8 cellular contexts compared by ENCODE assay signal in genomic region chr9:124415102-124415851, GRCh38. TPM values are rescaled to one million over a fixed set of nuclear protein-coding genes. Genes with fewer than 3 reads are reported as not detected.
DNase-seq lines count a peak whose midpoint lies in the region; ATAC-seq and TF ChIP-seq lines count a peak whose summit lies in the region.

Gene PSMB7, minus strand, starts transcription at chr9:124415442. Its CDS starts 17 bp downstream, at chr9:124415425.

- H3K27me3 Mint-ChIP-seq in GM23338 (ENCODE audit: insufficient read depth, low read depth, poor library complexity), result peaks cover 8% of the 10 kb centered on the region
- no peaks in the 10 kb centered on the region for H3K27me3 Mint-ChIP-seq in activated T-helper 2 cell treated with anti-CD3 and anti-CD28 coated beads, Interferon-gamma antibody, Interleukin-2, Interleukin-4, amounts not matched to agents 10 μg/mL and 5 μg/mL and 100 μg/mL, durations not matched to agents 14 hours and 24 hours and 36 hours (ENCODE audit: low read depth)
- no peaks in the 10 kb centered on the region for H3K27me3 Mint-ChIP-seq in natural killer cell treated with Interleukin-12 subunit alpha and Interleukin-12 subunit beta and Interleukin-15 and Interleukin-18, amount 100 ng/mL, for 72 hours
- no peaks in the 10 kb centered on the region for H3K27me3 Mint-ChIP-seq in stimulated activated naive CD8-positive, alpha-beta T cell treated with anti-CD3 and anti-CD28 coated beads, Interleukin-15, Interleukin-2, amounts not matched to agents 100 ng/mL and 50 ng/mL, for 24 hours

- DNase-seq in EH (ENCODE audit: low read depth) (peak; percentile 93), GM23338 (ENCODE audit: low spot score) (peak; percentile 100), RWPE1 (ENCODE audit: low spot score) (peak; percentile 99), fibroblast of peridontal ligament (ENCODE audit: extremely low read depth) (peak; percentile 97)
- DNase-seq in activated T-helper 2 cell treated with anti-CD3 and anti-CD28 coated beads, Interferon-gamma antibody, Interleukin-2, Interleukin-4, amounts not matched to agents 10 μg/mL and 5 μg/mL and 100 μg/mL, durations not matched to agents 14 hours and 24 hours and 36 hours (ENCODE audit: low spot score), result peak; percentile 95
- DNase-seq in natural killer cell treated with Interleukin-12 subunit alpha and Interleukin-12 subunit beta and Interleukin-15 and Interleukin-18, amount 100 ng/mL, for 72 hours (ENCODE audit: low spot score), result peak; percentile 95

- peak within 1 kb of the TSS; percentile 90 for H3K4me2 ChIP-seq in GM23338

- H3K4me1 ChIP-seq in GM23338 (ENCODE audit: insufficient read depth), result peaks cover 6% of the 10 kb centered on the region; the same call in 1 of the 2 replicates

- peak within 1 kb of the TSS; percentile 81 for H3K4me3 ChIP-seq in GM23338

- peaks cover 31% of the 10 kb centered on the region for H3K36me3 ChIP-seq in GM23338 (ENCODE audit: insufficient read depth)

- POLR2A ChIA-PET in RWPE1 (lab: Yijun Ruan, JAX; ENCODE audit: low non-redundant PET), result no interaction called here

- no peaks in the 10 kb centered on the region for H3K27me3 ChIP-seq in GM23338 (ENCODE audit: insufficient read depth)

- H3K27ac ChIP-seq in GM23338 (ENCODE audit: low read depth) (peak within 1 kb of the TSS; percentile 34; the same call in 1 of the 2 replicates), RWPE1 (peak within 1 kb of the TSS; percentile 79)

- peak within 1 kb of the TSS; percentile 99 for H3K4me3 Mint-ChIP-seq in GM23338
- H3K4me3 Mint-ChIP-seq in activated T-helper 2 cell treated with anti-CD3 and anti-CD28 coated beads, Interferon-gamma antibody, Interleukin-2, Interleukin-4, amounts not matched to agents 10 μg/mL and 5 μg/mL and 100 μg/mL, durations not matched to agents 14 hours and 24 hours and 36 hours (ENCODE audit: low read depth), result peak within 1 kb of the TSS; percentile 98
- peak within 1 kb of the TSS; percentile 96 for H3K4me3 Mint-ChIP-seq in natural killer cell treated with Interleukin-12 subunit alpha and Interleukin-12 subunit beta and Interleukin-15 and Interleukin-18, amount 100 ng/mL, for 72 hours
- peak within 1 kb of the TSS; percentile 99 for H3K4me3 Mint-ChIP-seq in stimulated activated naive CD8-positive, alpha-beta T cell treated with anti-CD3 and anti-CD28 coated beads, Interleukin-15, Interleukin-2, amounts not matched to agents 100 ng/mL and 50 ng/mL, for 24 hours

- ATAC-seq in GM23338, result peak; percentile 79
- peak; percentile 95 to 98 for ATAC-seq in natural killer cell treated with Interleukin-12 subunit alpha and Interleukin-12 subunit beta and Interleukin-15 and Interleukin-18, amount 100 ng/mL, for 72 hours

- H3F3A ChIP-seq in GM23338 (replicated peaks; ENCODE audit: low read depth), result peaks cover 8% of the 10 kb centered on the region; the same call in 1 of the 2 replicates

- H4K20me1 ChIP-seq in GM23338 (replicated peaks; ENCODE audit: insufficient read depth), result peaks cover 3% of the 10 kb centered on the region; the same call in 1 of the 2 replicates

- intact Hi-C loops in activated T-helper 2 cell treated with anti-CD3 and anti-CD28 coated beads, Interferon-gamma antibody, Interleukin-2, Interleukin-4, amounts not matched to agents 10 μg/mL and 5 μg/mL and 100 μg/mL, durations not matched to agents 14 hours and 24 hours and 36 hours (cut with micrococcal nuclease), result loop anchor here (2.0 to 10.0 kb wide), 3 partner anchors 20 to 527 kb away; partner anchors contain the start of gene GOLGA1

- H3K79me2 ChIP-seq in GM23338 (replicated peaks; ENCODE audit: insufficient read depth), result peaks cover 32% of the 10 kb centered on the region

- H3K27ac Mint-ChIP-seq in GM23338, result peak within 1 kb of the TSS; percentile 100
- H3K27ac Mint-ChIP-seq in activated T-helper 2 cell treated with anti-CD3 and anti-CD28 coated beads, Interferon-gamma antibody, Interleukin-2, Interleukin-4, amounts not matched to agents 10 μg/mL and 5 μg/mL and 100 μg/mL, durations not matched to agents 14 hours and 24 hours and 36 hours, result peak within 1 kb of the TSS; percentile 96
- H3K27ac Mint-ChIP-seq in natural killer cell treated with Interleukin-12 subunit alpha and Interleukin-12 subunit beta and Interleukin-15 and Interleukin-18, amount 100 ng/mL, for 72 hours, result peak within 1 kb of the TSS; percentile 90 to 96
- H3K27ac Mint-ChIP-seq in stimulated activated naive CD8-positive, alpha-beta T cell treated with anti-CD3 and anti-CD28 coated beads, Interleukin-15, Interleukin-2, amounts not matched to agents 100 ng/mL and 50 ng/mL, for 24 hours, result peak within 1 kb of the TSS; percentile 98

- peak within 1 kb of the TSS; percentile 33; the same call in 1 of the 2 replicates for H2AFZ ChIP-seq in GM23338

- H3K4me1 Mint-ChIP-seq in GM23338, result peaks cover 11% of the 10 kb centered on the region
- peaks cover 34% of the 10 kb centered on the region for H3K4me1 Mint-ChIP-seq in activated T-helper 2 cell treated with anti-CD3 and anti-CD28 coated beads, Interferon-gamma antibody, Interleukin-2, Interleukin-4, amounts not matched to agents 10 μg/mL and 5 μg/mL and 100 μg/mL, durations not matched to agents 14 hours and 24 hours and 36 hours (ENCODE audit: low read depth)
- peaks cover 28 to 33% of the 10 kb centered on the region in 2 donors for H3K4me1 Mint-ChIP-seq in natural killer cell treated with Interleukin-12 subunit alpha and Interleukin-12 subunit beta and Interleukin-15 and Interleukin-18, amount 100 ng/mL, for 72 hours (ENCODE audit: low read depth in 2 of 2)
- peaks cover 43% of the 10 kb centered on the region for H3K4me1 Mint-ChIP-seq in stimulated activated naive CD8-positive, alpha-beta T cell treated with anti-CD3 and anti-CD28 coated beads, Interleukin-15, Interleukin-2, amounts not matched to agents 100 ng/mL and 50 ng/mL, for 24 hours (ENCODE audit: low read depth)

- H3K9me3 Mint-ChIP-seq in GM23338, result no peaks in the 10 kb centered on the region
- H3K9me3 Mint-ChIP-seq in activated T-helper 2 cell treated with anti-CD3 and anti-CD28 coated beads, Interferon-gamma antibody, Interleukin-2, Interleukin-4, amounts not matched to agents 10 μg/mL and 5 μg/mL and 100 μg/mL, durations not matched to agents 14 hours and 24 hours and 36 hours, result peaks cover 4% of the 10 kb centered on the region
- no peaks in the 10 kb centered on the region for H3K9me3 Mint-ChIP-seq in natural killer cell treated with Interleukin-12 subunit alpha and Interleukin-12 subunit beta and Interleukin-15 and Interleukin-18, amount 100 ng/mL, for 72 hours
- H3K9me3 Mint-ChIP-seq in stimulated activated naive CD8-positive, alpha-beta T cell treated with anti-CD3 and anti-CD28 coated beads, Interleukin-15, Interleukin-2, amounts not matched to agents 100 ng/mL and 50 ng/mL, for 24 hours, result no peaks in the 10 kb centered on the region

- no peaks in the 10 kb centered on the region for H3K9me2 ChIP-seq in GM23338 (ENCODE audit: insufficient read depth)

- peaks cover 47% of the 10 kb centered on the region for H3K36me3 Mint-ChIP-seq in GM23338 (ENCODE audit: low read depth)
- peaks cover 47% of the 10 kb centered on the region for H3K36me3 Mint-ChIP-seq in activated T-helper 2 cell treated with anti-CD3 and anti-CD28 coated beads, Interferon-gamma antibody, Interleukin-2, Interleukin-4, amounts not matched to agents 10 μg/mL and 5 μg/mL and 100 μg/mL, durations not matched to agents 14 hours and 24 hours and 36 hours (ENCODE audit: low read depth)
- H3K36me3 Mint-ChIP-seq in natural killer cell treated with Interleukin-12 subunit alpha and Interleukin-12 subunit beta and Interleukin-15 and Interleukin-18, amount 100 ng/mL, for 72 hours, result peaks cover 33% of the 10 kb centered on the region
- peaks cover 42% of the 10 kb centered on the region for H3K36me3 Mint-ChIP-seq in stimulated activated naive CD8-positive, alpha-beta T cell treated with anti-CD3 and anti-CD28 coated beads, Interleukin-15, Interleukin-2, amounts not matched to agents 100 ng/mL and 50 ng/mL, for 24 hours (ENCODE audit: low read depth)

- TF ChIP-seq CTCF in GM23338 (conservative IDR thresholded peaks at IDR 0.05; ENCODE audit: low read depth in 2 of 2) (peak; percentile 66 to 78), LNCAP (IDR thresholded peaks at IDR 0.05) (peak; percentile 83), RWPE1 (conservative IDR thresholded peaks at IDR 0.05; ENCODE audit: low read depth) (peak; percentile 96)

- CTCF ChIA-PET in RWPE1 (lab: Yijun Ruan, JAX), result interaction anchor here (0.6 to 2.0 kb wide), 6 partner anchors 10 to 160 kb away, joined by 3 to 10 read pairs (median 4); no protein-coding TSS in a partner anchor

TF ChIP-seq in GM23338, 12 proteins besides CTCF, POLR2A, EP300 and RAD21:
- peak; percentile 85 for TF ChIP-seq ETS1 (IDR thresholded peaks at IDR 0.05)
- TF ChIP-seq ZNF114 (CRISPR knock-in tag; IDR thresholded peaks at IDR 0.05), result 0 out of 2 replicates have a peak, but pooled peaks have one; percentile 61
- TF ChIP-seq POLR2AphosphoS5 (IDR thresholded peaks at IDR 0.05; ENCODE audit: low read depth), result peak; percentile 71
- peak; percentile 79 for TF ChIP-seq CREB1 (CRISPR knock-in tag; IDR thresholded peaks at IDR 0.05; ENCODE audit: low read depth)
- TF ChIP-seq NANOG (IDR thresholded peaks at IDR 0.05; ENCODE audit: borderline replicate concordance), result no peak

RNA-seq across cellular contexts. Expression of gene PSMB7, which starts in this region (rescaled TPM):
- total RNA-seq in GM23338 (2014; rRNA removed; shearing (Covaris generic)), result 255 and 364 TPM in 2 replicates
- 238 and 268 TPM in 2 replicates for polyA plus RNA-seq in GM23338 (2016; fragmentation: Nextera tagmentation; extraction: Ambion mirVana)
- 205 and 211 TPM in 2 replicates for total RNA-seq in activated T-helper 2 cell treated with anti-CD3 and anti-CD28 coated beads, Interferon-gamma antibody, Interleukin-2, Interleukin-4, amounts not matched to agents 10 μg/mL and 5 μg/mL and 100 μg/mL, durations not matched to agents 14 hours and 24 hours and 36 hours
- 100 to 1,000 TPM; 145 to 147 TPM for total RNA-seq in natural killer cell treated with Interleukin-12 subunit alpha and Interleukin-12 subunit beta and Interleukin-15 and Interleukin-18, amount 100 ng/mL, for 72 hours

Comparison
In these comparisons a context has a peak if more than half of its experiments do, and no peak if none do; other contexts are left out.
1. Peak in every context shown above with its lines: DNase-seq, ATAC-seq, H3K4me3 ChIP-seq and H3K27ac ChIP-seq.